ENCODE assay signal across 30 cellular contexts in genomic region chr12:84421103-84421502, GRCh38.
DNase-seq lines count a peak whose midpoint lies in the region; ATAC-seq and TF ChIP-seq lines count a peak whose summit lies in the region.
"Had no signal": no experiment of that assay in that cellular context is flagged by ENCODE, and none has a peak within 500 bp of the region (broad histone marks: within the 10 kb centered on the region; RNA-seq: fewer than 3 reads in every experiment).

No MANE protein-coding gene starts in this region.

- no peaks in the 10 kb centered on the region for H4K20me1 ChIP-seq in OCI-LY3 (ENCODE audit: insufficient read depth, low read length)

- H3K79me2 ChIP-seq in OCI-LY3 (ENCODE audit: low read length), result no peaks in the 10 kb centered on the region

- in situ Hi-C loops in GM13977 (cut with MboI; ENCODE audit: low pct_unique_long_range_greater_than_20kb, low sequenced_read_pairs, unreplicated experiment), result no loop called here

- H3K9me3 ChIP-seq in OCI-LY3 (ENCODE audit: insufficient read depth, low read length) (no peaks in the 10 kb centered on the region), ovary (no peaks in the 10 kb centered on the region), gastroesophageal sphincter (no peaks in the 10 kb centered on the region)
- H3K9me3 ChIP-seq: A549, pancreas, right atrium auricular region, SJSA1, spleen, testis had no signal

- H3K9ac ChIP-seq in OCI-LY3 (ENCODE audit: low read length), result no peak overlapping the region

- ATAC-seq in GM19463 (IDR thresholded peaks at IDR 0.05; ENCODE audit: unreplicated experiment) (peak; percentile 50), HG02885 (IDR thresholded peaks at IDR 0.05; ENCODE audit: poor library complexity, unreplicated experiment) (peak; percentile 68), gastroesophageal sphincter (no peak)
- ATAC-seq: A549; activated T-cell treated with anti-CD3 and anti-CD28 coated beads, Interleukin-2, amount 50 U/mL, for 72 hours; CD8-positive, alpha-beta T cell; effector memory CD8-positive, alpha-beta T cell; esophagus mucosa; left ventricle myocardium superior; natural killer cell treated with Interleukin-12 subunit alpha and Interleukin-12 subunit beta and Interleukin-15 and Interleukin-18, amount 100 ng/mL, for 72 hours; pancreas had no signal

- H3K27ac ChIP-seq in OCI-LY3 (ENCODE audit: low read length), result no peak overlapping the region
- no peak overlapping the region for H3K27ac ChIP-seq in ovary
- H3K27ac ChIP-seq in gastroesophageal sphincter, result no peak overlapping the region
- H3K27ac ChIP-seq: A549, pancreas, right atrium auricular region, SJSA1, spleen, testis had no signal

- TF ChIP-seq POLR2A in ovary (IDR thresholded peaks at IDR 0.05) (no peak), gastroesophageal sphincter (IDR thresholded peaks at IDR 0.05) (no peak)

- H3K4me1 ChIP-seq in OCI-LY3 (ENCODE audit: low read length), result peaks cover 10% of the 10 kb centered on the region
- no peaks in the 10 kb centered on the region for H3K4me1 ChIP-seq in ovary (ENCODE audit: insufficient read depth)
- H3K4me1 ChIP-seq in gastroesophageal sphincter, result no peaks in the 10 kb centered on the region
- H3K4me1 ChIP-seq: A549, pancreas, right atrium auricular region, SJSA1, spleen, testis had no signal

- H3K27me3 ChIP-seq in OCI-LY3 (ENCODE audit: low read depth, low read length) (no peaks in the 10 kb centered on the region), ovary (no peaks in the 10 kb centered on the region), gastroesophageal sphincter (no peaks in the 10 kb centered on the region)
- H3K27me3 ChIP-seq: pancreas, right atrium auricular region, SJSA1, spleen, testis had no signal

- H3K36me3 ChIP-seq in OCI-LY3 (replicated peaks; ENCODE audit: low read depth, low read length), result no peaks in the 10 kb centered on the region
- H3K36me3 ChIP-seq in ovary, result no peaks in the 10 kb centered on the region
- H3K36me3 ChIP-seq in gastroesophageal sphincter, result no peaks in the 10 kb centered on the region
- H3K36me3 ChIP-seq: pancreas, right atrium auricular region, SJSA1, spleen had no signal

- intact Hi-C loops in ovary (cut with DNase I), result no loop called here

- H3K4me3 ChIP-seq in OCI-LY3 (ENCODE audit: low read length) (no peak overlapping the region), ovary (no peak overlapping the region), gastroesophageal sphincter (no peak overlapping the region)
- H3K4me3 ChIP-seq: A549, pancreas, right atrium auricular region, SJSA1, spleen, testis had no signal

- peak; percentile 3 for DNase-seq in GM13977 (ENCODE audit: low spot score)
- no peak for DNase-seq in HuH-7 (ENCODE audit: low spot score)
- DNase-seq in activated CD4-positive, alpha-beta T cell treated with anti-CD3 and anti-CD28 coated beads for 4 hours, result no peak
- no peak for DNase-seq in ovary
- DNase-seq: activated CD4-positive, alpha-beta T cell treated with anti-CD3 and anti-CD28 coated beads for 1 hour; activated naive CD4-positive, alpha-beta T cell treated with Interleukin-2 at 50 U/mL for 16 hours; activated T-cell treated with anti-CD3 and anti-CD28 coated beads, Interleukin-2, amount 50 U/mL, for 72 hours; CD8-positive, alpha-beta T cell; effector memory CD8-positive, alpha-beta T cell; foreskin melanocyte; hippocampal formation; immature natural killer cell; Kasumi-1; left ventricle myocardium superior; NCI-H187; NCI-H69; pancreas; spleen; stimulated activated CD4-positive, alpha-beta T cell treated with anti-CD3 and anti-CD28 coated beads, Interleukin-4, amount 100 ng/mL, for 24 hours; stimulated activated naive CD4-positive, alpha-beta T cell; testis had no signal

- no peak for TF ChIP-seq CTCF in GM13977 (IDR thresholded peaks at IDR 0.05; ENCODE audit: extremely low read depth, insufficient read depth, missing control alignments)
- no peak for TF ChIP-seq CTCF in OCI-LY3 (IDR thresholded peaks at IDR 0.05; ENCODE audit: low read depth, low read length)
- TF ChIP-seq CTCF in ovary (IDR thresholded peaks at IDR 0.05), result no peak
- no peak for TF ChIP-seq CTCF in gastroesophageal sphincter (IDR thresholded peaks at IDR 0.05)

- no peak overlapping the region for H2AFZ ChIP-seq in OCI-LY3 (ENCODE audit: low read depth, low read length)

- TF ChIP-seq EP300 in ovary (IDR thresholded peaks at IDR 0.05), result no peak
- TF ChIP-seq EP300 in gastroesophageal sphincter (IDR thresholded peaks at IDR 0.05), result no peak

- peak overlapping the region; percentile 20; the same call in 1 of the 2 replicates for H3K4me2 ChIP-seq in OCI-LY3 (ENCODE audit: low read length)
- H3K4me2 ChIP-seq: A549 had no signal
